ENCODE assay signal across 7 cellular contexts in the genomic region with DNA sequence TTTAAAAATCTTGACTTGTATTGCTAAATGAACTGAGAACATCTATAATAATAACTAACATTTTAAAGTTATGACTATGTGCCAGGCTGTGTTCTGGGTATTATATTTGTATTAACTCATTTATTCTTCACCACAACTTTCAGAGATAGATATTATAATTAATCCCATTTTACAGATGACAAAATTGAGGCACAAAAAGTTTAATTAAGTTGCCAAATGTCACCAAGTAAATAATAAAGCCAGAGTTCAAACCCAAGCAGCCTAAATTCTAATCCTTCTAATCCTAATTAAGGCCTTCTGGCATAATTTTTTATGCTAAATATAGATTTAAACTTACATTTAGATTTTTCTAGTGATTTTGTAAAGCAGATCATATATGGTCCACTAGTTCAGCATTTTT.
"Had no signal": no experiment of that assay in that cellular context is flagged by ENCODE, and none has a peak within 500 bp of the region (broad histone marks: within the 10 kb centered on the region; RNA-seq: fewer than 3 reads in every experiment).

No MANE protein-coding gene starts in this region.

- H3K36me3 Mint-ChIP-seq: IgD-negative memory B cell had no signal

- FAIRE-seq: HepG2, HTR-8/SVneo had no signal

- DNase-seq: IMR-90, KBM-7, KG1 had no signal

- H3K9me3 Mint-ChIP-seq: IgD-negative memory B cell had no signal

- H3K27ac ChIP-seq: HL-60 had no signal

- ATAC-seq: HepG2 had no signal

- H3K27ac Mint-ChIP-seq: IgD-negative memory B cell had no signal

- H3K4me3 Mint-ChIP-seq: IgD-negative memory B cell had no signal
